In the genomic region with DNA sequence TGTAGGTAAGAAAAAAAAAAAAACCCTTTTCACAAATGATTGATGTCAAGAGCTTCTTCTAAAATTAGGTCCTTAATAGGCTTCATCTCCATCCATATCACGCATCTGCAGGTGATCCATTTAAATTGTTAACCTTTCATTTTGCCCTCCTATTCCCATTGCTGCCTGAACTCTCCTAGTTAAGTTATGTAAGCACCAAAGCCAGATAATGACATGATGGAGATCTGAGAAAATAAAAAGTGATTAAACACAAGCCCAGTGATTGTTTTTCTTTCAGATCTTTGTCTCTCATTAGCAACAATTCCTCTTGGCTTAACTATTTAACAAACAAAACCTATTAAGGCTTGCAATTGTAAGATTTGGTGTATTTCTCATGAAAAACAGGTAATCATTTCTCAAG, we compare ENCODE assay signal across 17 cellular contexts.
"Had no signal": no experiment of that assay in that cellular context is flagged by ENCODE, and none has a peak within 500 bp of the region (broad histone marks: within the 10 kb centered on the region; RNA-seq: fewer than 3 reads in every experiment).

No MANE protein-coding gene starts in this region.

- DNase-seq: activated CD4-positive, alpha-beta T cell treated with anti-CD3 and anti-CD28 coated beads for 4 hours; activated CD8-positive, alpha-beta T cell treated with anti-CD3 and anti-CD28 coated beads, Interleukin-2, amount 10 ng/mL, durations not matched to agents 7 days and 5 days; activated naive CD4-positive, alpha-beta T cell; activated naive CD8-positive, alpha-beta T cell treated with anti-CD3 and anti-CD28 coated beads, Interleukin-2, amount 50 U/mL, for 24 hours; cortex of kidney; mammary epithelial cell; mucosa of descending colon; naive thymus-derived CD8-positive, alpha-beta T cell; stimulated activated CD4-positive, alpha-beta T cell treated with anti-CD3 and anti-CD28 coated beads, Interleukin-4, amount 100 ng/mL, for 4 hours; stimulated activated naive CD8-positive, alpha-beta T cell treated with anti-CD3 and anti-CD28 coated beads, Interleukin-15, amount 100 ng/mL, for 72 hours; T1000; thyroid gland; WERI-Rb-1 had no signal

- H3K9me3 ChIP-seq: mucosa of descending colon, neutrophil, right atrium auricular region, thyroid gland had no signal

- H3K4me1 ChIP-seq: right atrium auricular region, thyroid gland had no signal

- H3K4me3 ChIP-seq: cardiac muscle cell, mucosa of descending colon, right atrium auricular region, skin epidermis, thyroid gland had no signal

- H3K27ac ChIP-seq: cardiac muscle cell, neutrophil, right atrium auricular region, skin epidermis, thyroid gland, WERI-Rb-1 had no signal

- H3K27me3 ChIP-seq: cardiac muscle cell, neutrophil, right atrium auricular region, thyroid gland had no signal
